Comparison of ENCODE assay signal across 26 cellular contexts in the genomic region with DNA sequence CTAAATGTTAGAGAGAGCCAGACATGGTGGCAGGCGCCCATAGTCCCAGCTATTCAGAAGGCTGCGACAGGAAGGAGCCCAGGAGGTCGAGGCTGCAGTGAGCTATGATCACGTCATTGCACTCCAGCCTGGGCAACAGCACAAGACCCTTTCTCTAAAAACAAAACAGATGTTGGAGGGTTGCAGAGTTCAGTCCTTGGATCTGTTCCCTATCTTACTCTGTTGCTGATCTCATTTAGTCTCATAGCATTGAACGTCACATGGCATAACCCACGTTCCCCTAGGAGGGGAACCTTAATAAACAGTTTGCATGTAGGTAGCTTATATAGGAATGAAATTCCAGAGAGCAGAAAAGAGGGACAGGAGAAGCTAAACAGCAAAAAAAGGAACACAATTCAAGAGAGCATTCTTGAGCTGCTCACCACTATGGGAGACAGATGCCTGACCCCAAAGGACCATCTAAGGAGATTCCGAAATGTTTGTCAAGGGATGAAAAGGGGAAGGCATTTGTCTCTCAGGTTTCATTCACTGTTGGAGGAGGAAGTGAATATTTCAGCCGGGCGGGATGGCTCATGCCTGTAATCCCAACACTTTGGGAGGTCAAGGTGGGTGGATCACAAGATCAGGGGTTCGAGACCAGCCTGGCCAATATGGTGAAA. TPM values are rescaled to one million over a fixed set of nuclear protein-coding genes. Genes with fewer than 3 reads are reported as not detected.
A peak's percentile ranks its signal among the peaks of the same experiment; 100 is the strongest.
DNase-seq lines count a peak whose midpoint lies in the region; ATAC-seq and TF ChIP-seq lines count a peak whose summit lies in the region.
"Had no signal": no experiment of that assay in that cellular context is flagged by ENCODE, and none has a peak within 500 bp of the region (broad histone marks: within the 10 kb centered on the region; RNA-seq: fewer than 3 reads in every experiment).

No MANE protein-coding gene starts in this region.

- H3K23ac ChIP-seq in mesenchymal stem cell (ENCODE audit: low read length in 2 of 2): no peak overlapping the region

- H2BK120ac ChIP-seq in mesenchymal stem cell (ENCODE audit: low read depth, low read length): no peak overlapping the region

- no peaks in the 10 kb centered on the region for H3K27me3 ChIP-seq in GM23248 (replicated peaks; ENCODE audit: insufficient read depth)
- H3K27me3 ChIP-seq in mesenchymal stem cell (ENCODE audit: control insufficient read depth in 1 of 2, insufficient read depth in 1 of 2, low read length in 2 of 2): no peaks in the 10 kb centered on the region
- no peaks in the 10 kb centered on the region for H3K27me3 ChIP-seq in ovary
- H3K27me3 ChIP-seq: gastroesophageal sphincter, Peyer's patch, SJSA1 had no signal

- H3K9me2 ChIP-seq in GM23248 (ENCODE audit: insufficient read depth): no peaks in the 10 kb centered on the region

- no peak for TF ChIP-seq EP300 in ovary (IDR thresholded peaks at IDR 0.05)

- DNase-seq in GM23248 (peak; percentile 32), MV-4-11 (lab: John Stamatoyannopoulos, UW) (peak; percentile 94), WTC11 (ENCODE audit: low spot score) (no peak), mesenchymal stem cell (no peak), chondrocyte (ENCODE audit: low spot score) (no peak), NCI-H1105 (lab: John Stamatoyannopoulos, UW) (no peak), ovary (no peak)
- no peak for DNase-seq in stimulated activated naive CD8-positive, alpha-beta T cell treated with anti-CD3 and anti-CD28 coated beads, Interleukin-15, Interleukin-2, amounts not matched to agents 100 U/mL and 50 U/mL, for 24 hours
- DNase-seq: activated gamma-delta T cell treated with Interleukin-2 at 50 U/mL for 16 hours; activated naive CD8-positive, alpha-beta T cell treated with anti-CD3 and anti-CD28 coated beads, Interleukin-2, amount 50 U/mL, for 24 hours; activated T-cell treated with anti-CD3 and anti-CD28 coated beads, Interleukin-2, amount 50 U/mL, for 24 hours; CD4-positive, alpha-beta memory T cell; effector CD8-positive, alpha-beta T cell; GF-D8; HFFc6; hippocampal formation; NCI-H1105 treated with DMSO at 0.1 percent for 48 hours; NCI-H2029 treated with DMSO at 0.1 percent for 48 hours; NCI-H2227 treated with DMSO at 0.1 percent for 48 hours; Peyer's patch; stimulated activated CD8-positive, alpha-beta memory T cell treated with anti-CD3 and anti-CD28 coated beads, Interleukin-4, amount 100 ng/mL, for 48 hours; trophoblast cell had no signal

- H2BK15ac ChIP-seq in mesenchymal stem cell (ENCODE audit: low read depth, poor library complexity, severe bottlenecking): no peak overlapping the region

- no peaks in the 10 kb centered on the region for H4K20me1 ChIP-seq in GM23248 (ENCODE audit: insufficient read depth)

- H3K9me3 ChIP-seq in GM23248 (ENCODE audit: low read depth): no peaks in the 10 kb centered on the region
- no peaks in the 10 kb centered on the region for H3K9me3 ChIP-seq in mesenchymal stem cell (ENCODE audit: control insufficient read depth, low read length)
- no peaks in the 10 kb centered on the region for H3K9me3 ChIP-seq in ovary
- H3K9me3 ChIP-seq: gastroesophageal sphincter, Peyer's patch, SJSA1 had no signal

- H2BK12ac ChIP-seq in mesenchymal stem cell (ENCODE audit: low read length in 2 of 2): no peak overlapping the region

- H3K27ac Mint-ChIP-seq in WTC11 (peak overlapping the region; percentile 60), chondrocyte (ENCODE audit: unreplicated experiment) (no peak overlapping the region)
- H3K27ac Mint-ChIP-seq: activated naive CD8-positive, alpha-beta T cell treated with anti-CD3 and anti-CD28 coated beads, Interleukin-2, amount 50 U/mL, for 24 hours; activated T-cell treated with anti-CD3 and anti-CD28 coated beads, Interleukin-2, amount 50 U/mL, for 24 hours; HFFc6; progenitor cell of endocrine pancreas; T-helper 1 cell treated with Interleukin-12 subunit alpha and Interleukin-12 subunit beta and Interleukin-4 antibody, amounts not matched to agents 30 μg/mL and 1 μg/mL, for 36 hours had no signal

- peaks cover 59% of the 10 kb centered on the region for H3K36me3 Mint-ChIP-seq in WTC11
- no peaks in the 10 kb centered on the region for H3K36me3 Mint-ChIP-seq in chondrocyte (ENCODE audit: low read depth)
- H3K36me3 Mint-ChIP-seq: CD4-positive, alpha-beta memory T cell had no signal

- TF ChIP-seq POLR2A in ovary (IDR thresholded peaks at IDR 0.05): no peak

- no peak for ATAC-seq in WTC11
- ATAC-seq in stimulated activated naive CD8-positive, alpha-beta T cell treated with anti-CD3 and anti-CD28 coated beads, Interleukin-15, Interleukin-2, amounts not matched to agents 100 U/mL and 50 U/mL, for 24 hours: no peak
- ATAC-seq: activated naive CD8-positive, alpha-beta T cell treated with anti-CD3 and anti-CD28 coated beads, Interleukin-2, amount 50 U/mL, for 24 hours; gastroesophageal sphincter had no signal

- WGBS in GM23248 (ENCODE audit: low coverage in 1 of 2, low lambda C conversion rate in 2 of 2, missing lambda C conversion rate in 2 of 2), 2 experiments: 32 to 35% methylated on average over 10 of the region's 10 CpGs
- WGBS in mesenchymal stem cell: 88% methylated on average over 10 of the region's 10 CpGs
- WGBS in ovary, 3 donors: 32 to 43% (median 40%) methylated on average over 10 of the region's 10 CpGs

- H3F3A ChIP-seq in GM23248 (ENCODE audit: insufficient read depth): no peaks in the 10 kb centered on the region; the same call in 1 of the 2 replicates

- peaks cover 8% of the 10 kb centered on the region; the same call in 1 of the 2 replicates for H3K4me1 ChIP-seq in GM23248 (ENCODE audit: insufficient read depth)
- H3K4me1 ChIP-seq in mesenchymal stem cell (ENCODE audit: control insufficient read depth, insufficient read depth, low read depth, low read length): peaks cover 4% of the 10 kb centered on the region
- H3K4me1 ChIP-seq in ovary (ENCODE audit: insufficient read depth): peaks cover 12% of the 10 kb centered on the region
- H3K4me1 ChIP-seq: gastroesophageal sphincter, Peyer's patch, SJSA1 had no signal

- H3K9me3 Mint-ChIP-seq in WTC11 (peaks cover 5% of the 10 kb centered on the region), chondrocyte (ENCODE audit: low read depth) (no peaks in the 10 kb centered on the region)
- H3K9me3 Mint-ChIP-seq: activated naive CD8-positive, alpha-beta T cell treated with anti-CD3 and anti-CD28 coated beads, Interleukin-2, amount 50 U/mL, for 24 hours; activated T-cell treated with anti-CD3 and anti-CD28 coated beads, Interleukin-2, amount 50 U/mL, for 24 hours; HFFc6; T-helper 1 cell treated with Interleukin-12 subunit alpha and Interleukin-12 subunit beta and Interleukin-4 antibody, amounts not matched to agents 30 μg/mL and 1 μg/mL, for 36 hours had no signal

- H3K27me3 Mint-ChIP-seq in WTC11 (ENCODE audit: low read depth): no peaks in the 10 kb centered on the region
- no peaks in the 10 kb centered on the region for H3K27me3 Mint-ChIP-seq in chondrocyte (ENCODE audit: low read depth)
- H3K27me3 Mint-ChIP-seq: activated T-cell treated with anti-CD3 and anti-CD28 coated beads, Interleukin-2, amount 50 U/mL, for 24 hours; CD4-positive, alpha-beta memory T cell; progenitor cell of endocrine pancreas had no signal

- intact Hi-C loops in ovary (cut with DNase I): no loop called here

- no peaks in the 10 kb centered on the region for H3K79me1 ChIP-seq in mesenchymal stem cell (replicated peaks; ENCODE audit: low read length, poor library complexity, severe bottlenecking)

- no peak overlapping the region for H3K18ac ChIP-seq in mesenchymal stem cell (ENCODE audit: low read depth in 1 of 2, low read length in 2 of 2)

- no peak overlapping the region for H4K8ac ChIP-seq in mesenchymal stem cell (ENCODE audit: low read length)

- H3K4ac ChIP-seq in mesenchymal stem cell (ENCODE audit: low read depth in 1 of 2, low read length in 2 of 2): no peak overlapping the region

- TF ChIP-seq CTCF in WTC11 (IDR thresholded peaks at IDR 0.05) (no peak), chondrocyte (IDR thresholded peaks at IDR 0.05) (no peak), ovary (IDR thresholded peaks at IDR 0.05) (no peak)

- H3K4me3 Mint-ChIP-seq in WTC11: no peak overlapping the region
- H3K4me3 Mint-ChIP-seq in chondrocyte (ENCODE audit: unreplicated experiment): no peak overlapping the region
- H3K4me3 Mint-ChIP-seq: activated naive CD8-positive, alpha-beta T cell treated with anti-CD3 and anti-CD28 coated beads, Interleukin-2, amount 50 U/mL, for 24 hours; activated T-cell treated with anti-CD3 and anti-CD28 coated beads, Interleukin-2, amount 50 U/mL, for 24 hours; CD4-positive, alpha-beta memory T cell; HFFc6; T-helper 1 cell treated with Interleukin-12 subunit alpha and Interleukin-12 subunit beta and Interleukin-4 antibody, amounts not matched to agents 30 μg/mL and 1 μg/mL, for 36 hours had no signal

- H3K27ac ChIP-seq in GM23248 (no peak overlapping the region), mesenchymal stem cell (ENCODE audit: low read length, poor library complexity, severe bottlenecking) (no peak overlapping the region), ovary (no peak overlapping the region)
- H3K27ac ChIP-seq: gastroesophageal sphincter, Peyer's patch, SJSA1 had no signal

- H2AK5ac ChIP-seq in mesenchymal stem cell (ENCODE audit: low read length, severe bottlenecking): no peak overlapping the region

- H3K79me2 ChIP-seq in GM23248 (ENCODE audit: insufficient read depth): no peaks in the 10 kb centered on the region

- no peaks in the 10 kb centered on the region for H3K36me3 ChIP-seq in GM23248 (ENCODE audit: low read depth)
- H3K36me3 ChIP-seq in mesenchymal stem cell (ENCODE audit: control insufficient read depth in 1 of 2, insufficient read depth in 2 of 2, low read depth in 1 of 2, low read length in 2 of 2): no peaks in the 10 kb centered on the region
- H3K36me3 ChIP-seq in ovary: no peaks in the 10 kb centered on the region
- H3K36me3 ChIP-seq: gastroesophageal sphincter, Peyer's patch, SJSA1 had no signal

- H3K9ac ChIP-seq in GM23248 (no peak overlapping the region), mesenchymal stem cell (ENCODE audit: low read length) (peak overlapping the region; percentile 32)

- H3K4me3 ChIP-seq in GM23248 (no peak overlapping the region), mesenchymal stem cell (ENCODE audit: insufficient read depth in 1 of 2, low read depth in 1 of 2, low read length in 2 of 2) (no peak overlapping the region), ovary (no peak overlapping the region)
- H3K4me3 ChIP-seq: gastroesophageal sphincter, Peyer's patch, SJSA1 had no signal

- H2AFZ ChIP-seq in GM23248 (peak overlapping the region; percentile 30), mesenchymal stem cell (ENCODE audit: low read depth, low read length) (no peak overlapping the region)

- in situ Hi-C loops in GM23248 (cut with MboI): no loop called here

- H4K91ac ChIP-seq in mesenchymal stem cell (ENCODE audit: low read length): no peak overlapping the region

- CTCF ChIA-PET in WTC11 (lab: Charles Lee): interaction anchor here (0.7 kb wide), 1 partner anchor 57 kb away, joined by 4 read pairs; no protein-coding TSS in a partner anchor

- H3K4me1 Mint-ChIP-seq in WTC11 (peaks cover 16% of the 10 kb centered on the region), chondrocyte (ENCODE audit: low read depth) (no peaks in the 10 kb centered on the region)

- H3K14ac ChIP-seq in mesenchymal stem cell (ENCODE audit: low read length in 2 of 2): no peak overlapping the region

- POLR2A ChIA-PET in WTC11 (lab: Charles Lee): interaction anchor here (0.9 to 1.2 kb wide), 4 partner anchors 8 to 56 kb away, joined by 3 to 7 read pairs (median 4); no protein-coding TSS in a partner anchor

- H3K4me2 ChIP-seq in GM23248 (ENCODE audit: unreplicated experiment): peak overlapping the region; percentile 4
- H3K4me2 ChIP-seq in mesenchymal stem cell (ENCODE audit: low read length, poor library complexity, severe bottlenecking): no peak overlapping the region

- H2BK5ac ChIP-seq in mesenchymal stem cell (ENCODE audit: low read depth, low read length, poor library complexity, severe bottlenecking): no peak overlapping the region

RNA-seq across cellular contexts. Expression of a gene that starts 54.6 kb away (rescaled TPM):
- 12.6 and 15.5 TPM in 2 replicates for total RNA-seq in GM23248 (2014; rRNA removed; shearing (Covaris generic))
- polyA plus RNA-seq in GM23248 (2016; fragmentation: Nextera tagmentation; extraction: Ambion mirVana) (10.8 and 12.0 TPM in 2 replicates), ovary (10 to 100 TPM; 34.2 to 70.0 TPM)
- total RNA-seq in WTC11 (2021) (64.7 to 81.2 TPM (median 78.1 TPM) in 3 replicates), chondrocyte (11.3 to 15.1 TPM (median 13.0 TPM) in 3 replicates), ovary (100 to 1,000 TPM in 1 of 7 donors, 10 to 100 TPM in 6; 41.4 to 135 (median 64.9) TPM)
- 14.5 TPM for polyA plus RNA-seq in mesenchymal stem cell (2013, experiment 1 of 2)
- 13.6 TPM for polyA plus RNA-seq in mesenchymal stem cell (2013, experiment 2 of 2)

Comparison
In these comparisons a context has a peak if more than half of its experiments do, and no peak if none do; other contexts are left out.
1. DNase-seq: peak in GM23248 (single experiment) and MV-4-11 (single experiment); none in WTC11 (single experiment), mesenchymal stem cell (single experiment), stimulated activated naive CD8-positive, alpha-beta T cell treated with anti-CD3 and anti-CD28 coated beads, Interleukin-15, Interleukin-2, amounts not matched to agents 100 U/mL and 50 U/mL, for 24 hours (single experiment), chondrocyte (single experiment), NCI-H1105 (single experiment) and ovary (0 of 5).